In genomic region chr4:183444149-183444952, GRCh38 we compare ENCODE assay signal across 9 cellular contexts. TPM values are rescaled to one million over a fixed set of nuclear protein-coding genes. Genes with fewer than 3 reads are reported as not detected.
DNase-seq lines count a peak whose midpoint lies in the region; ATAC-seq, FAIRE-seq and TF ChIP-seq lines count a peak whose summit lies in the region.
"Had no signal": no experiment of that assay in that cellular context is flagged by ENCODE, and none has a peak within 500 bp of the region (broad histone marks: within the 10 kb centered on the region; RNA-seq: fewer than 3 reads in every experiment).

A gene with protein sequence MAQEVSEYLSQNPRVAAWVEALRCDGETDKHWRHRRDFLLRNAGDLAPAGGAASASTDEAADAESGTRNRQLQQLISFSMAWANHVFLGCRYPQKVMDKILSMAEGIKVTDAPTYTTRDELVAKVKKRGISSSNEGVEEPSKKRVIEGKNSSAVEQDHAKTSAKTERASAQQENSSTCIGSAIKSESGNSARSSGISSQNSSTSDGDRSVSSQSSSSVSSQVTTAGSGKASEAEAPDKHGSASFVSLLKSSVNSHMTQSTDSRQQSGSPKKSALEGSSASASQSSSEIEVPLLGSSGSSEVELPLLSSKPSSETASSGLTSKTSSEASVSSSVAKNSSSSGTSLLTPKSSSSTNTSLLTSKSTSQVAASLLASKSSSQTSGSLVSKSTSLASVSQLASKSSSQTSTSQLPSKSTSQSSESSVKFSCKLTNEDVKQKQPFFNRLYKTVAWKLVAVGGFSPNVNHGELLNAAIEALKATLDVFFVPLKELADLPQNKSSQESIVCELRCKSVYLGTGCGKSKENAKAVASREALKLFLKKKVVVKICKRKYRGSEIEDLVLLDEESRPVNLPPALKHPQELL (plus strand): TSS chr4:183444636. CDS start chr4:183444798, 162 bp downstream.

- H3K9me3 ChIP-seq in BE2C = no peaks in the 10 kb centered on the region
- H3K9me3 ChIP-seq in kidney (ENCODE audit: control insufficient read depth in 1 of 2, low read length in 2 of 2) = no peaks in the 10 kb centered on the region

- peak; percentile 88 for ATAC-seq in HG03439 (IDR thresholded peaks at IDR 0.05; ENCODE audit: unreplicated experiment)

- peak; percentile 95 for DNase-seq in BE2C
- peak; percentile 79 for DNase-seq in GM19238 (ENCODE audit: insufficient read length, low spot score)
- DNase-seq in NCI-H510A (lab: John Stamatoyannopoulos, UW) = peak; percentile 86
- DNase-seq in activated CD4-positive, alpha-beta T cell treated with anti-CD3 and anti-CD28 coated beads for 1 hour = peak; percentile 92
- peak; percentile 29 to 55 for DNase-seq in cerebellar nuclear complex (lab: John Stamatoyannopoulos, UW)
- DNase-seq in kidney = peak; percentile 98
- peak; percentile 94 for DNase-seq in stimulated activated CD4-positive, alpha-beta T cell treated with anti-CD3 and anti-CD28 coated beads, Interleukin-15, amount 100 ng/mL, for 24 hours

- H3K4me3 ChIP-seq in BE2C (ENCODE audit: low read depth, low read length) = peak within 1 kb of the TSS; percentile 74
- peak within 1 kb of the TSS; percentile 92 to 97 for H3K4me3 ChIP-seq in kidney (ENCODE audit: low read length in 2 of 2)

- H3K36me3 ChIP-seq in BE2C (peaks cover 38% of the 10 kb centered on the region), kidney (ENCODE audit: control insufficient read depth in 1 of 2, insufficient read depth in 2 of 2, low read length in 2 of 2) (peaks cover 13 to 27% of the 10 kb centered on the region in 2 donors)

- peak within 1 kb of the TSS; percentile 97 to 98 for H3K9ac ChIP-seq in kidney (ENCODE audit: low read length in 2 of 2)

- no peaks in the 10 kb centered on the region for H3K27me3 ChIP-seq in BE2C

- TF ChIP-seq CTCF in BE2C (IDR thresholded peaks at IDR 0.05; ENCODE audit: low read depth, low read length) = peak; percentile 16
- peak; percentile 1 for TF ChIP-seq CTCF in kidney (IDR thresholded peaks at IDR 0.05; ENCODE audit: borderline replicate concordance, extremely low read depth, insufficient read depth)

- intact Hi-C loops in kidney (cut with DNase I) = no loop called here

- no peak for FAIRE-seq in kidney (lab: Jason Lieb, UNC)
- FAIRE-seq: islet of Langerhans had no signal

- H3K4me1 ChIP-seq in BE2C (no peaks in the 10 kb centered on the region), kidney (ENCODE audit: control insufficient read depth in 1 of 2, insufficient read depth in 1 of 2, low read depth in 1 of 2, low read length in 2 of 2) (peaks cover 0 to 11% of the 10 kb centered on the region in 2 donors)

- peak within 1 kb of the TSS; percentile 99 for H3K27ac ChIP-seq in kidney (ENCODE audit: low read depth in 2 of 2, low read length in 2 of 2)

RNA-seq across cellular contexts. Expression of the gene that starts here (rescaled TPM):
- 28.4 TPM for polyA plus RNA-seq in BE2C (2012; ENCODE audit: insufficient read depth, insufficient read length, low read depth)
- total RNA-seq in kidney = 15.3 TPM
- 11.7 TPM for polyA plus RNA-seq in kidney (ENCODE audit: insufficient read depth, low read depth, low replicate concordance)

Comparison
In these comparisons a context has a peak if more than half of its experiments do, and no peak if none do; other contexts are left out.
1. Peak in every context shown above with its lines: DNase-seq, ATAC-seq, H3K4me3 ChIP-seq and H3K27ac ChIP-seq.
2. DNase-seq: peak in every context shown above with its lines; median percentile 98 in kidney; 95 in BE2C; 94 in stimulated activated CD4-positive, alpha-beta T cell treated with anti-CD3 and anti-CD28 coated beads, Interleukin-15, amount 100 ng/mL, for 24 hours; 92 in activated CD4-positive, alpha-beta T cell treated with anti-CD3 and anti-CD28 coated beads for 1 hour; 86 in NCI-H510A; 79 in GM19238; 42 in cerebellar nuclear complex.